Comparison of ENCODE assay signal across 32 cellular contexts in the genomic region with DNA sequence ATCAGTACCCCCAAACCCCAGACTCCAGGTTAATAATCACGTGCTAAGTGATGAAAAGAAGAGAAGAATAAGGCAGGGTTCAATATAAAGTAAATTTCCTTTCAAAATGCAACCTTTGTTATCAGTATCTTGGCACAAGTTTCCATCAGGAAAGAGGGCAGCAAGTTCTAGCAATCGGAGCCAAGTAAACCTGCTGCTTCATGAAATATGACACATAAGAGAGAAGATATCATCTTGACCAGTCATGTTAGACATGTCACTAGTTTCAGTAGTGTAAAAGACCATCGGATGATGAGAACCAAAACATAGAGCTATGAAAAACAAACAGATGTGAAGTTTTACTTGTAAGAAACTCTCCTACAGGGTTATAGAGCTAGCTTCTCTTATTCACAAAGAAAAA.
"Had no signal": no experiment of that assay in that cellular context is flagged by ENCODE, and none has a peak within 500 bp of the region (broad histone marks: within the 10 kb centered on the region; RNA-seq: fewer than 3 reads in every experiment).

No MANE protein-coding gene starts in this region.

- H3K4me3 ChIP-seq: adrenal gland, ascending aorta, esophagus muscularis mucosa, pancreas, prostate gland, sigmoid colon, SJSA1, thyroid gland, upper lobe of right lung had no signal

- H3K9me3 ChIP-seq: prostate gland, SJSA1, thyroid gland had no signal

- H3K27me3 ChIP-seq: adrenal gland, ascending aorta, brain microvascular endothelial cell, esophagus muscularis mucosa, pancreas, sigmoid colon, SJSA1, thyroid gland, upper lobe of right lung had no signal

- H3K36me3 Mint-ChIP-seq: stimulated activated effector memory CD8-positive, alpha-beta T cell treated with anti-CD3 and anti-CD28 coated beads, Interleukin-12 subunit alpha, Interleukin-12 subunit beta, amount 100 ng/mL, for 72 hours had no signal

- H3K27ac ChIP-seq: adrenal gland, ascending aorta, brain microvascular endothelial cell, esophagus muscularis mucosa, pancreas, prostate gland, sigmoid colon, SJSA1, thyroid gland, upper lobe of right lung had no signal

- H3K27ac Mint-ChIP-seq: activated B cell treated with CpG ODN at 0.5 μM for 24 hours; activated CD4-positive, alpha-beta T cell treated with anti-CD3 and anti-CD28 coated beads for 36 hours; activated naive CD4-positive, alpha-beta T cell treated with anti-CD3 and anti-CD28 coated beads for 36 hours; activated naive CD8-positive, alpha-beta T cell treated with anti-CD3 and anti-CD28 coated beads for 36 hours; activated T-helper 1 cell treated with anti-CD3 and anti-CD28 coated beads, Interleukin-12 subunit alpha, Interleukin-12 subunit beta, Interleukin-2, Interleukin-4 antibody, amounts not matched to agents 30 ng/mL and 10 ng/mL and 1 ng/mL, durations not matched to agents 14 hours and 24 hours and 36 hours; memory B cell; naive thymus-derived CD8-positive, alpha-beta T cell; stimulated activated effector memory CD8-positive, alpha-beta T cell treated with anti-CD3 and anti-CD28 coated beads, Interleukin-12 subunit alpha, Interleukin-12 subunit beta, amount 100 ng/mL, for 72 hours; stimulated activated naive CD8-positive, alpha-beta T cell treated with anti-CD3 and anti-CD28 coated beads, Interleukin-15, Interleukin-2, amounts not matched to agents 100 ng/mL and 50 ng/mL, for 24 hours had no signal

- FAIRE-seq: frontal cortex, islet of Langerhans, pancreas, small intestine had no signal

- H3K36me3 ChIP-seq: brain microvascular endothelial cell, pancreas, prostate gland had no signal

- H3K4me1 Mint-ChIP-seq: activated B cell treated with CpG ODN at 0.5 μM for 24 hours; activated CD4-positive, alpha-beta T cell treated with anti-CD3 and anti-CD28 coated beads for 36 hours; activated naive CD8-positive, alpha-beta T cell treated with anti-CD3 and anti-CD28 coated beads for 36 hours; memory B cell; naive thymus-derived CD8-positive, alpha-beta T cell; neural crest cell; stimulated activated effector memory CD8-positive, alpha-beta T cell treated with anti-CD3 and anti-CD28 coated beads, Interleukin-12 subunit alpha, Interleukin-12 subunit beta, amount 100 ng/mL, for 72 hours had no signal

- DNase-seq: activated B cell treated with CpG ODN at 0.5 μM for 24 hours; activated CD4-positive, alpha-beta T cell treated with anti-CD3 and anti-CD28 coated beads for 36 hours; activated CD8-positive, alpha-beta memory T cell treated with anti-CD3 and anti-CD28 coated beads for 24 hours; activated effector memory CD4-positive, alpha-beta T cell treated with anti-CD3 and anti-CD28 coated beads, Interleukin-2, amount 50 U/mL, for 16 hours; activated naive CD4-positive, alpha-beta T cell treated with anti-CD3 and anti-CD28 coated beads for 36 hours; activated naive CD8-positive, alpha-beta T cell treated with anti-CD3 and anti-CD28 coated beads for 36 hours; adrenal gland; brain microvascular endothelial cell; central memory CD4-positive, alpha-beta T cell; effector memory CD4-positive, alpha-beta T cell; left cardiac atrium; naive thymus-derived CD8-positive, alpha-beta T cell; nucleus accumbens; pancreas; sigmoid colon; small intestine; stimulated activated CD4-positive, alpha-beta T cell treated with anti-CD3 and anti-CD28 coated beads, Interleukin-4, amount 100 ng/mL, for 24 hours; substantia nigra; T-helper 2 cell; thyroid gland; upper lobe of right lung had no signal

- H3K4me3 Mint-ChIP-seq: activated B cell treated with CpG ODN at 0.5 μM for 24 hours; activated CD4-positive, alpha-beta T cell treated with anti-CD3 and anti-CD28 coated beads for 36 hours; activated naive CD4-positive, alpha-beta T cell treated with anti-CD3 and anti-CD28 coated beads for 36 hours; activated naive CD8-positive, alpha-beta T cell treated with anti-CD3 and anti-CD28 coated beads for 36 hours; activated T-helper 1 cell treated with anti-CD3 and anti-CD28 coated beads, Interleukin-12 subunit alpha, Interleukin-12 subunit beta, Interleukin-2, Interleukin-4 antibody, amounts not matched to agents 30 ng/mL and 10 ng/mL and 1 ng/mL, durations not matched to agents 14 hours and 24 hours and 36 hours; memory B cell; naive thymus-derived CD8-positive, alpha-beta T cell; neural crest cell; stimulated activated effector memory CD8-positive, alpha-beta T cell treated with anti-CD3 and anti-CD28 coated beads, Interleukin-12 subunit alpha, Interleukin-12 subunit beta, amount 100 ng/mL, for 72 hours; stimulated activated naive CD8-positive, alpha-beta T cell treated with anti-CD3 and anti-CD28 coated beads, Interleukin-15, Interleukin-2, amounts not matched to agents 100 ng/mL and 50 ng/mL, for 24 hours had no signal

- ATAC-seq: activated CD4-positive, alpha-beta T cell treated with anti-CD3 and anti-CD28 coated beads for 36 hours; left cardiac atrium; naive thymus-derived CD8-positive, alpha-beta T cell; pancreas; stimulated activated effector memory CD8-positive, alpha-beta T cell treated with anti-CD3 and anti-CD28 coated beads, Interleukin-12 subunit alpha, Interleukin-12 subunit beta, amount 100 ng/mL, for 72 hours; upper lobe of right lung had no signal

- H3K4me1 ChIP-seq: adrenal gland, ascending aorta, esophagus muscularis mucosa, pancreas, prostate gland, sigmoid colon, thyroid gland, upper lobe of right lung had no signal

- H3K27me3 Mint-ChIP-seq: activated B cell treated with CpG ODN at 0.5 μM for 24 hours; activated CD4-positive, alpha-beta T cell treated with anti-CD3 and anti-CD28 coated beads for 36 hours; activated naive CD8-positive, alpha-beta T cell treated with anti-CD3 and anti-CD28 coated beads for 36 hours; memory B cell; naive thymus-derived CD8-positive, alpha-beta T cell; stimulated activated naive CD8-positive, alpha-beta T cell treated with anti-CD3 and anti-CD28 coated beads, Interleukin-15, Interleukin-2, amounts not matched to agents 100 ng/mL and 50 ng/mL, for 24 hours had no signal
